Comparison of ENCODE assay signal across 8 cellular contexts in the genomic region with DNA sequence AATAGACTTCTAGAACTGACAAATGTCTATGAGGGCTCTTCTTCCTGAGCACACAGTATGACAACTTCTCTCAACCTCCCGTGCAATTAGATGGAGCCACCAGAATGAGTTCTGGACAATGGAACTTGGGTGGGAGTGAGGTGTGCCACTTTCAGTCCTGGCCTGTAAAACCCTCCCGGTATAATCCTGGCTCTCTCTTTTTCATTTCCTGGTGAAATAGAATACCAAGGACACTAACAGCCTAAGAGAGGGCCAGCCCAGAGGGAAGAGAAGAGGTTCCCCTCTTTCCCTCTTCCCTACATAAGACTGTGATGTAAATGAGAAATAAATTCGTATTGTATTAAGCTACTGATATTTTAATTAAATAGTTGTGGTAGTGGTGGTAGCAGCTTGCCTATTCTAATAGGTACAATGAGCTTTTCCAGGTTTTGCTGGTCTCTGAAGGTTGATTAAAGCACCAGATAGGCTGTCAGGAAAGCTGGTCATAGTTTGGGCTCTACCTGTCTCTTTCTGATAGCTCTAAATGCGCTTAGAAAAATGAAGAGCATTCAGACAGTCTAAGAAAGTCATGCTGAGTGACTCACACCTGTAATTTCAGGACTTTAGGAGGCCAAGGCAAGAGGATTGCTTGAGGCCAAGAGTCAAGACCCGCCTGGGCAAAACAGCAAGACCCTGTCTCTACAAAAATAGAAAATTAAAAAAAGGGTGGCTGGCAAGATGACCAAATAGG.
"Had no signal": no experiment of that assay in that cellular context is flagged by ENCODE, and none has a peak within 500 bp of the region (broad histone marks: within the 10 kb centered on the region; RNA-seq: fewer than 3 reads in every experiment).

No MANE protein-coding gene starts in this region.

- H3K27ac ChIP-seq: KMS-11 had no signal

- H3K9ac ChIP-seq: KMS-11 had no signal

- H3K4me2 ChIP-seq: GM23338, KMS-11 had no signal

- DNase-seq: H9, HCEC 1CT, KBM-7 had no signal

- H2AFZ ChIP-seq: GM23338 had no signal

- FAIRE-seq: H1, H54, HTR-8/SVneo had no signal

- ATAC-seq: GM23338 had no signal

- H3K4me3 ChIP-seq: GM23338 had no signal
